Comparison of ENCODE assay signal across 6 cellular contexts in genomic region chr7:83755526-83755925, GRCh38.
"Had no signal": no experiment of that assay in that cellular context is flagged by ENCODE, and none has a peak within 500 bp of the region (broad histone marks: within the 10 kb centered on the region; RNA-seq: fewer than 3 reads in every experiment).

No MANE protein-coding gene starts in this region.

- FAIRE-seq: HTR-8/SVneo, K562 had no signal

- H3K9ac ChIP-seq: KMS-11 had no signal

- ATAC-seq: K562 had no signal

- H3K27ac ChIP-seq: HL-60, KMS-11 had no signal

- DNase-seq: KBM-7, KG1 had no signal

- H3K4me2 ChIP-seq: KMS-11 had no signal

- H3K4me3 ChIP-seq: K562 had no signal
